ENCODE assay signal across 15 cellular contexts in genomic region chr4:56106180-56106579, GRCh38.
DNase-seq lines count a peak whose midpoint lies in the region; ATAC-seq and TF ChIP-seq lines count a peak whose summit lies in the region.
"Had no signal": no experiment of that assay in that cellular context is flagged by ENCODE, and none has a peak within 500 bp of the region (broad histone marks: within the 10 kb centered on the region; RNA-seq: fewer than 3 reads in every experiment).

No MANE protein-coding gene starts in this region.

- peak overlapping the region; percentile 74 to 95 (median 79) for H3K27ac Mint-ChIP-seq in brain

- DNase-seq in SK-N-SH, result no peak
- DNase-seq in midbrain (lab: John Stamatoyannopoulos, UW), result peak; percentile 33
- no peak for DNase-seq in foreskin fibroblast
- no peak for DNase-seq in activated CD4-positive, alpha-beta T cell treated with anti-CD3 and anti-CD28 coated beads, Interleukin-2, amount 50 U/mL, for 1 hour
- no peak for DNase-seq in effector CD8-positive, alpha-beta T cell (lab: John Stamatoyannopoulos, UW)
- DNase-seq: 8988T; CD8-positive, alpha-beta memory T cell; MV-4-11; NCI-H1417 treated with DMSO at 0.1 percent for 48 hours; NCI-H2081 had no signal

- TF ChIP-seq CTCF in SK-N-SH (IDR thresholded peaks at IDR 0.05) (no peak), brain (conservative IDR thresholded peaks at IDR 0.05) (no peak), foreskin fibroblast (IDR thresholded peaks at IDR 0.05; ENCODE audit: low read depth, low read length) (no peak)

- TF ChIP-seq EP300 in SK-N-SH (IDR thresholded peaks at IDR 0.05; ENCODE audit: borderline replicate concordance in 1 of 2, low read depth in 1 of 2, low read length in 1 of 2), result no peak

- H2AFZ ChIP-seq in SK-N-SH (ENCODE audit: low read depth), result no peak overlapping the region

- no peak overlapping the region for H3K4me2 ChIP-seq in SK-N-SH
- H3K4me2 ChIP-seq: BLaER1 had no signal

- no peaks in the 10 kb centered on the region for H3K79me2 ChIP-seq in SK-N-SH (ENCODE audit: insufficient read depth)

- H3K4me1 ChIP-seq in SK-N-SH (ENCODE audit: control insufficient read depth in 1 of 2, insufficient read depth in 2 of 2, low read depth in 1 of 2, low read length in 1 of 2), result peaks cover 0 to 10% of the 10 kb centered on the region in 2 experiments; a peak in 2 of 4 replicates

- no peaks in the 10 kb centered on the region for H4K20me1 ChIP-seq in SK-N-SH (ENCODE audit: insufficient read depth)

- H3K9me3 ChIP-seq in SK-N-SH, result no peaks in the 10 kb centered on the region
- H3K9me3 ChIP-seq: HAP-1 had no signal

- H3K36me3 ChIP-seq in SK-N-SH (replicated peaks in 1 of 2; ENCODE audit: control insufficient read depth in 1 of 2, insufficient read depth in 2 of 2, low read length in 1 of 2), result no peaks in the 10 kb centered on the region
- H3K36me3 ChIP-seq: HAP-1 had no signal

- 63% methylated on average over 3 of the region's 3 CpGs for WGBS in SK-N-SH (ENCODE audit: low lambda C conversion rate)

- H3K27ac ChIP-seq in SK-N-SH (ENCODE audit: low read depth in 2 of 2, low read length in 1 of 2), result peak overlapping the region in 1 of 2 experiments; percentile 64; a peak in 2 of 4 replicates
- H3K27ac ChIP-seq: BLaER1 had no signal

- no peak overlapping the region for H3K9ac ChIP-seq in SK-N-SH
- H3K9ac ChIP-seq: BLaER1 had no signal

- no peak for TF ChIP-seq RAD21 in SK-N-SH (IDR thresholded peaks at IDR 0.05; ENCODE audit: low read length)

- H3K27me3 ChIP-seq in SK-N-SH (ENCODE audit: insufficient read depth), result no peaks in the 10 kb centered on the region
- H3K27me3 ChIP-seq: BLaER1 had no signal

- peaks cover 55% of the 10 kb centered on the region for H3K36me3 Mint-ChIP-seq in brain
- H3K36me3 Mint-ChIP-seq: CD8-positive, alpha-beta memory T cell had no signal

- H3K9me3 Mint-ChIP-seq in brain, result peaks cover 0 to 5% (median 2%) of the 10 kb centered on the region in 5 experiments
- H3K9me3 Mint-ChIP-seq: CD8-positive, alpha-beta memory T cell had no signal

- H3F3A ChIP-seq in SK-N-SH (replicated peaks; ENCODE audit: insufficient read depth), result no peaks in the 10 kb centered on the region

- ATAC-seq in SK-N-SH treated with all-trans-retinoic acid at 6 μM for 48 hours, result peak; percentile 53; the same call in 2 of the 3 replicates
- no peak for ATAC-seq in GM18909 (IDR thresholded peaks at IDR 0.05; ENCODE audit: poor library complexity, unreplicated experiment)

- no peaks in the 10 kb centered on the region for H3K9me2 ChIP-seq in SK-N-SH

- H3K4me1 Mint-ChIP-seq in brain, result peaks cover 70% of the 10 kb centered on the region
- H3K4me1 Mint-ChIP-seq: CD8-positive, alpha-beta memory T cell had no signal

- H3K4me3 ChIP-seq in SK-N-SH (ENCODE audit: low read depth in 2 of 2, low read length in 1 of 2), result no peak overlapping the region
- no peak overlapping the region for H3K4me3 ChIP-seq in foreskin fibroblast (ENCODE audit: low read depth in 1 of 2, low read length in 2 of 2)
- H3K4me3 ChIP-seq: BLaER1, HAP-1 had no signal

- POLR2A ChIA-PET in SK-N-SH (lab: Yijun Ruan, JAX), result interaction anchor here (0.6 to 1.4 kb wide), 2 partner anchors 22 to 45 kb away, joined by 3 read pairs; no protein-coding TSS in a partner anchor

- no peaks in the 10 kb centered on the region for H3K27me3 Mint-ChIP-seq in brain

- CTCF ChIA-PET in SK-N-SH (lab: Yijun Ruan, JAX), result interaction anchor here (0.7 to 1.8 kb wide), 4 partner anchors 11 to 195 kb away, joined by 3 to 6 read pairs (median 4); partner anchors contain the start of gene CEP135

- peak overlapping the region in 4 of 5 experiments; percentile 23 to 74 (median 50) for H3K4me3 Mint-ChIP-seq in brain
- H3K4me3 Mint-ChIP-seq: CD8-positive, alpha-beta memory T cell had no signal

TF ChIP-seq in SK-N-SH treated with all-trans-retinoic acid at 6 μM for 48 hours, 23 proteins besides CTCF, POLR2A, EP300 and RAD21 (continues in another document):
- TF ChIP-seq GLIS3 (CRISPR knock-in tag; IDR thresholded peaks at IDR 0.05), result no peak
- TF ChIP-seq CSRNP3 (CRISPR knock-in tag; IDR thresholded peaks at IDR 0.05), result no peak
- no peak for TF ChIP-seq PPARA (CRISPR knock-in tag; IDR thresholded peaks at IDR 0.05; ENCODE audit: borderline replicate concordance)
- no peak for TF ChIP-seq SNAI2 (CRISPR knock-in tag; IDR thresholded peaks at IDR 0.05)
- no peak for TF ChIP-seq ZNF70 (CRISPR knock-in tag; IDR thresholded peaks at IDR 0.05)
- no peak for TF ChIP-seq OSR1 (CRISPR knock-in tag; IDR thresholded peaks at IDR 0.05)
- no peak for TF ChIP-seq PATZ1 (CRISPR knock-in tag; IDR thresholded peaks at IDR 0.05; ENCODE audit: borderline replicate concordance)
- TF ChIP-seq ESRRG (CRISPR knock-in tag; IDR thresholded peaks at IDR 0.05), result no peak

TF ChIP-seq in SK-N-SH, 30 proteins besides CTCF, POLR2A, EP300 and RAD21:
- TF ChIP-seq FOXM1 (IDR thresholded peaks at IDR 0.05; ENCODE audit: low read depth) (no peak), GATA2 (CRISPR knock-in tag; IDR thresholded peaks at IDR 0.05) (no peak), FOXJ3 (CRISPR knock-in tag; IDR thresholded peaks at IDR 0.05) (no peak), GABPA (IDR thresholded peaks at IDR 0.05; ENCODE audit: low read depth) (no peak), ELF1 (IDR thresholded peaks at IDR 0.05) (no peak), USF1 (IDR thresholded peaks at IDR 0.05; ENCODE audit: borderline replicate concordance, low read depth) (no peak), SIN3A (IDR thresholded peaks at IDR 0.05; ENCODE audit: borderline replicate concordance, low read depth, low read length) (no peak), USF2 (IDR thresholded peaks at IDR 0.05; ENCODE audit: borderline replicate concordance, low read depth, low read length) (no peak), TAF1 (IDR thresholded peaks at IDR 0.05; ENCODE audit: borderline replicate concordance, low read depth, low read length) (no peak), SMC3 (IDR thresholded peaks at IDR 0.05; ENCODE audit: low read depth, low read length) (no peak), POLR2AphosphoS5 (IDR thresholded peaks at IDR 0.05; ENCODE audit: low read depth, low read length) (no peak), TEAD4 (IDR thresholded peaks at IDR 0.05; ENCODE audit: borderline replicate concordance, insufficient read depth) (no peak), MXI1 (IDR thresholded peaks at IDR 0.05; ENCODE audit: low read depth, low read length) (no peak), NFIC (IDR thresholded peaks at IDR 0.05; ENCODE audit: borderline replicate concordance) (no peak), MAX (IDR thresholded peaks at IDR 0.05; ENCODE audit: low read depth) (no peak), RCOR1 (IDR thresholded peaks at IDR 0.05; ENCODE audit: low read length) (no peak), TCF12 (IDR thresholded peaks at IDR 0.05) (no peak), ZBTB33 (IDR thresholded peaks at IDR 0.05; ENCODE audit: borderline replicate concordance, low read depth) (no peak), PBX3 (IDR thresholded peaks at IDR 0.05) (no peak)
TF ChIP-seq in SK-N-SH: peak in this region for 0.
